11 cellular contexts compared by ENCODE assay signal in the genomic region with DNA sequence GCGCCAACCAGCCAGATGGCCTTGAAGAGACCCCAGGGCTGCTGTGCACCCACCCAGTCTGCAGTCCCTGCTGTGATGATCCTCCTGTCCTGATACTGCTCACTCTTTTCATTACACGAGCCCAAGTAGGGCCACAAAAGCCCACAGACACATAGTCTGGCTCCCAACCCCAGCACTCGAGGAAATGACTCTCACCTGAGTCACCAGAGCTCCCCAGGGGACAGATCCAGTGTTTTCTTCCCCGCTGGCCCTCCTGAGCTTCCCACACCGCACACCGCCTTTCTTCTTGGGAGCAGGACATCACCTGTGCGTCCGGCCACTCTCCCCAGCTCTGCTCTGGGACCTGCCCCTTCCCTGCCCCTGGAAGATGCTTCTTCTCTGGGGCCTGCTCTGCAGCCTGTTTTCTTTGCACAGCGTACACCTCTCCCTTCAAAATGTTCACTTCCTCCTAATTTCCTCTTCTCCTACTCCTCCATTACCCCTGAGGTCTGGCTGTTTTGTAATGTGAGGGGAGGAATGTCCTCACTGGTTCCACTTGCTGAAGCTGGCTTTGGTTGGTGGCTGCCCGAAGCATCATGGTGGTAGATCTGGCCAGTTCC. TPM values are rescaled to one million over a fixed set of nuclear protein-coding genes. Genes with fewer than 3 reads are reported as not detected.
DNase-seq lines count a peak whose midpoint lies in the region; TF ChIP-seq lines count a peak whose summit lies in the region.
"Had no signal": no experiment of that assay in that cellular context is flagged by ENCODE, and none has a peak within 500 bp of the region (broad histone marks: within the 10 kb centered on the region; RNA-seq: fewer than 3 reads in every experiment).

No MANE protein-coding gene starts in this region.

- H3K79me2 ChIP-seq in SK-N-SH (ENCODE audit: insufficient read depth), result no peaks in the 10 kb centered on the region

- H3K4me1 ChIP-seq in SK-N-SH (ENCODE audit: control insufficient read depth in 1 of 2, insufficient read depth in 2 of 2, low read depth in 1 of 2, low read length in 1 of 2), result peaks cover 8 to 12% of the 10 kb centered on the region in 2 experiments; a peak in 3 of 4 replicates

- WGBS in SK-N-SH (ENCODE audit: low lambda C conversion rate), result 51% methylated on average over 10 of the region's 10 CpGs
- 75 to 76% methylated on average over 10 of the region's 10 CpGs for WGBS in lower leg skin, 2 donors

- H3F3A ChIP-seq in SK-N-SH (replicated peaks; ENCODE audit: insufficient read depth), result no peaks in the 10 kb centered on the region

- POLR2A ChIA-PET in SK-N-SH (lab: Yijun Ruan, JAX), result no interaction called here

- H3K27me3 ChIP-seq in SK-N-SH (ENCODE audit: insufficient read depth) (no peaks in the 10 kb centered on the region), WERI-Rb-1 (ENCODE audit: insufficient read depth, low read depth, severe bottlenecking) (no peaks in the 10 kb centered on the region)

- CTCF ChIA-PET in SK-N-SH (lab: Yijun Ruan, JAX), result interaction anchor here (1.0 to 7.8 kb wide), 10 partner anchors 9 to 109 kb away, joined by 3 to 56 read pairs (median 6); partner anchors contain the start of genes CSHL1 and GH1

- DNase-seq in 8988T (peak; percentile 38), ELR (ENCODE audit: low read depth) (peak; percentile 89), SK-N-SH (no peak), fibroblast of pulmonary artery (ENCODE audit: low read depth) (peak; percentile 39), lower leg skin (ENCODE audit: low spot score in 2 of 2) (no peak), SIG-M5 treated with dmso at 0.1 percent for 504 hours (lab: John Stamatoyannopoulos, UW; ENCODE audit: unreplicated experiment) (no peak), WERI-Rb-1 (no peak), NCI-H1417 (lab: John Stamatoyannopoulos, UW) (no peak)
- DNase-seq: activated CD4-positive, alpha-beta T cell treated with anti-CD3 and anti-CD28 coated beads, Interleukin-2, amount 10 ng/mL, durations not matched to agents 24 days and 14 days; NCI-H1105 treated with DMSO at 0.1 percent for 48 hours had no signal

- no peak for TF ChIP-seq POLR2A in lower leg skin (IDR thresholded peaks at IDR 0.05)

- no peak overlapping the region for H2AFZ ChIP-seq in SK-N-SH (ENCODE audit: low read depth)

- no peaks in the 10 kb centered on the region for H4K20me1 ChIP-seq in SK-N-SH (ENCODE audit: insufficient read depth)

- no peak overlapping the region for H3K9ac ChIP-seq in SK-N-SH

- peak overlapping the region in 1 of 2 experiments; percentile 16; a peak in 1 of 4 replicates for H3K27ac ChIP-seq in SK-N-SH (ENCODE audit: low read depth in 2 of 2, low read length in 1 of 2)
- H3K27ac ChIP-seq in WERI-Rb-1, result no peak overlapping the region
- H3K27ac ChIP-seq: thoracic aorta had no signal

- H3K9me2 ChIP-seq in SK-N-SH, result no peaks in the 10 kb centered on the region

- intact Hi-C loops in lower leg skin (cut with DNase I; ENCODE audit: low total_unique reads), result no loop called here

- H3K4me3 ChIP-seq in SK-N-SH (ENCODE audit: low read depth in 2 of 2, low read length in 1 of 2), result peak overlapping the region in 1 of 2 experiments; percentile 0; a peak in 1 of 4 replicates
- no peak overlapping the region for H3K4me3 ChIP-seq in fibroblast of pulmonary artery (replicated peaks; ENCODE audit: low read depth, low read length)
- H3K4me3 ChIP-seq in lower leg skin (ENCODE audit: low read depth, poor library complexity, severe bottlenecking), result no peak overlapping the region
- H3K4me3 ChIP-seq in WERI-Rb-1 (ENCODE audit: low read depth, low read length), result no peak overlapping the region
- H3K4me3 ChIP-seq: thoracic aorta had no signal

- H3K4me2 ChIP-seq in SK-N-SH, result peak overlapping the region; percentile 56

- H3K9me3 ChIP-seq in SK-N-SH (no peaks in the 10 kb centered on the region), WERI-Rb-1 (ENCODE audit: severe bottlenecking) (no peaks in the 10 kb centered on the region)
- H3K9me3 ChIP-seq: thoracic aorta had no signal

- TF ChIP-seq EP300 in SK-N-SH (IDR thresholded peaks at IDR 0.05; ENCODE audit: borderline replicate concordance in 1 of 2, low read depth in 1 of 2, low read length in 1 of 2), result no peak

- no peak for TF ChIP-seq RAD21 in SK-N-SH (IDR thresholded peaks at IDR 0.05; ENCODE audit: low read length)

- no peaks in the 10 kb centered on the region for H3K36me3 ChIP-seq in SK-N-SH (replicated peaks in 1 of 2; ENCODE audit: control insufficient read depth in 1 of 2, insufficient read depth in 2 of 2, low read length in 1 of 2)
- no peaks in the 10 kb centered on the region for H3K36me3 ChIP-seq in WERI-Rb-1
- H3K36me3 ChIP-seq: thoracic aorta had no signal

- no peak for TF ChIP-seq CTCF in SK-N-SH (IDR thresholded peaks at IDR 0.05)
- TF ChIP-seq CTCF in fibroblast of pulmonary artery (IDR thresholded peaks at IDR 0.05; ENCODE audit: low read length, missing control alignments), result no peak
- TF ChIP-seq CTCF in lower leg skin (IDR thresholded peaks at IDR 0.05), result no peak
- no peak for TF ChIP-seq CTCF in WERI-Rb-1 (IDR thresholded peaks at IDR 0.05; ENCODE audit: low read depth, low read length)

TF ChIP-seq in SK-N-SH, 30 proteins besides CTCF, POLR2A, EP300 and RAD21:
- TF ChIP-seq RCOR1 (IDR thresholded peaks at IDR 0.05; ENCODE audit: low read length) (no peak), ELF1 (IDR thresholded peaks at IDR 0.05) (no peak), TCF12 (IDR thresholded peaks at IDR 0.05) (peak; percentile 47; the same call in 1 of the 2 replicates), GABPA (IDR thresholded peaks at IDR 0.05; ENCODE audit: low read depth) (no peak), NFIC (IDR thresholded peaks at IDR 0.05; ENCODE audit: borderline replicate concordance) (peak; percentile 44; the same call in 1 of the 2 replicates), SIN3A (IDR thresholded peaks at IDR 0.05; ENCODE audit: borderline replicate concordance, low read depth, low read length) (no peak), FOSL2 (IDR thresholded peaks at IDR 0.05; ENCODE audit: borderline replicate concordance, low read depth) (peak; percentile 85; the same call in 1 of the 2 replicates), MAX (IDR thresholded peaks at IDR 0.05; ENCODE audit: low read depth) (no peak), USF1 (IDR thresholded peaks at IDR 0.05; ENCODE audit: borderline replicate concordance, low read depth) (no peak), POLR2AphosphoS5 (IDR thresholded peaks at IDR 0.05; ENCODE audit: low read depth, low read length) (no peak)
- TF ChIP-seq, protein P1, sequence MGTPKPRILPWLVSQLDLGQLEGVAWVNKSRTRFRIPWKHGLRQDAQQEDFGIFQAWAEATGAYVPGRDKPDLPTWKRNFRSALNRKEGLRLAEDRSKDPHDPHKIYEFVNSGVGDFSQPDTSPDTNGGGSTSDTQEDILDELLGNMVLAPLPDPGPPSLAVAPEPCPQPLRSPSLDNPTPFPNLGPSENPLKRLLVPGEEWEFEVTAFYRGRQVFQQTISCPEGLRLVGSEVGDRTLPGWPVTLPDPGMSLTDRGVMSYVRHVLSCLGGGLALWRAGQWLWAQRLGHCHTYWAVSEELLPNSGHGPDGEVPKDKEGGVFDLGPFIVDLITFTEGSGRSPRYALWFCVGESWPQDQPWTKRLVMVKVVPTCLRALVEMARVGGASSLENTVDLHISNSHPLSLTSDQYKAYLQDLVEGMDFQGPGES (IDR thresholded peaks at IDR 0.05; ENCODE audit: low read depth, low read length), result no peak
- TF ChIP-seq, protein P2, sequence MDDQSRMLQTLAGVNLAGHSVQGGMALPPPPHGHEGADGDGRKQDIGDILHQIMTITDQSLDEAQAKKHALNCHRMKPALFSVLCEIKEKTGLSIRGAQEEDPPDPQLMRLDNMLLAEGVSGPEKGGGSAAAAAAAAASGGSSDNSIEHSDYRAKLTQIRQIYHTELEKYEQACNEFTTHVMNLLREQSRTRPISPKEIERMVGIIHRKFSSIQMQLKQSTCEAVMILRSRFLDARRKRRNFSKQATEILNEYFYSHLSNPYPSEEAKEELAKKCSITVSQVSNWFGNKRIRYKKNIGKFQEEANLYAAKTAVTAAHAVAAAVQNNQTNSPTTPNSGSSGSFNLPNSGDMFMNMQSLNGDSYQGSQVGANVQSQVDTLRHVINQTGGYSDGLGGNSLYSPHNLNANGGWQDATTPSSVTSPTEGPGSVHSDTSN (IDR thresholded peaks at IDR 0.05), result no peak
TF ChIP-seq in SK-N-SH: peak in this region for 3.

RNA-seq across cellular contexts. Expression of gene SCN4A, which starts 2.0 kb away (rescaled TPM):
- polyA plus RNA-seq in SK-N-SH (2012; rRNA removed), result not detected in 2 replicates
- under 0.01 TPM in 1 of 2 replicates, not detected in the other for polyA plus RNA-seq in SK-N-SH (2012; cell fraction: cytosol; rRNA removed)
- not detected in 2 replicates for polyA plus RNA-seq in SK-N-SH (2012; cell fraction: nucleus; rRNA removed)
- 1 to 10 TPM in 1 of 4 donors, under 1 TPM in 3; 0.80 to 1.5 (median 0.81) TPM for total RNA-seq in lower leg skin

RNA-seq across cellular contexts. Expression of gene PRR29, which starts 23.5 kb away (rescaled TPM):
- 2.5 and 2.7 TPM in 2 replicates for polyA plus RNA-seq in SK-N-SH (2012; rRNA removed)
- polyA plus RNA-seq in SK-N-SH (2012; cell fraction: cytosol; rRNA removed), result 1.2 and 2.0 TPM in 2 replicates
- 9.8 and 10.5 TPM in 2 replicates for polyA plus RNA-seq in SK-N-SH (2012; cell fraction: nucleus; rRNA removed)
- total RNA-seq in lower leg skin, result under 1 TPM in 1 of 4 donors, not detected in 3; 0.17 TPM
- total RNA-seq: thoracic aorta had no signal

RNA-seq across cellular contexts. Expression of gene CD79B, which starts 42.6 kb away (rescaled TPM):
- polyA plus RNA-seq in SK-N-SH (2012; rRNA removed), result 0.06 and 0.10 TPM in 2 replicates
- polyA plus RNA-seq in SK-N-SH (2012; cell fraction: cytosol; rRNA removed), result 0.08 and 0.30 TPM in 2 replicates
- 0.08 TPM in 1 of 2 replicates, not detected in the other for polyA plus RNA-seq in SK-N-SH (2012; cell fraction: nucleus; rRNA removed)
- total RNA-seq in lower leg skin, result 1 to 10 TPM in 3 of 4 donors, under 1 TPM in 1; 0.72 to 5.8 (median 3.5) TPM

RNA-seq across cellular contexts. Expression of gene ICAM2, which starts 45.7 kb away (rescaled TPM):
- polyA plus RNA-seq in SK-N-SH (2012; rRNA removed), result 0.08 TPM in 1 of 2 replicates, not detected in the other
- 0.08 and 0.14 TPM in 2 replicates for polyA plus RNA-seq in SK-N-SH (2012; cell fraction: cytosol; rRNA removed)
- 0.23 TPM in 1 of 2 replicates, not detected in the other for polyA plus RNA-seq in SK-N-SH (2012; cell fraction: nucleus; rRNA removed)
- total RNA-seq in lower leg skin, result 10 to 100 TPM; 11.5 to 26.8 (median 19.9) TPM

RNA-seq across cellular contexts. Expression of gene GH1, which starts 56.1 kb away (rescaled TPM):
- not detected in 2 replicates for polyA plus RNA-seq in SK-N-SH (2012; rRNA removed)
- not detected in 2 replicates for polyA plus RNA-seq in SK-N-SH (2012; cell fraction: cytosol; rRNA removed)
- not detected in 2 replicates for polyA plus RNA-seq in SK-N-SH (2012; cell fraction: nucleus; rRNA removed)
- not detected for total RNA-seq in lower leg skin
- total RNA-seq: activated CD4-positive, alpha-beta T cell treated with anti-CD3 and anti-CD28 coated beads, Interleukin-2, amount 10 ng/mL, durations not matched to agents 24 days and 14 days; thoracic aorta had no signal

Comparison
In these comparisons a context has a peak if more than half of its experiments do, and no peak if none do; other contexts are left out.
1. DNase-seq: peak in 8988T (single experiment), ELR (single experiment) and fibroblast of pulmonary artery (single experiment); none in SK-N-SH (single experiment), lower leg skin (0 of 2), SIG-M5 treated with dmso at 0.1 percent for 504 hours (single experiment), WERI-Rb-1 (single experiment) and NCI-H1417 (0 of 3).